In the genomic region with DNA sequence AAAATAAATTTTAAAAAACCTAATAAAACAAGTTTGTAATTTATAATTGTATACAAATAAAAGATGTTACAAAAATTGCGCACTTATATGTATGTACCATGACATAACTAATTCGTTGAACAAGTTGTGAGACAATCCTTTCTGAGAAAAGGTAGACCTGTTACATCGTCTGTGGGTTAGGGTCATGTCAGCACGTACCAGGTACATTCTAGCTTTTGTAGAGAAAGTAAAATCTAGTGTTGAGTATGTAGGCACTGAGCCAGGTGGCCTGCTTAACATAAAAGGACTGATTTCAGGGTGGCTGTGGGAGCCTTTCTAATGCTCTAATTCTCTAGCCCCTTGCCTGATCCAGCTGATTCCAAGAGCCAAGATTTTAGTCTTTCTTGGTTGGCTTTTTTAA, we compare ENCODE assay signal across 9 cellular contexts. TPM values are rescaled to one million over a fixed set of nuclear protein-coding genes. Genes with fewer than 3 reads are reported as not detected.
DNase-seq lines count a peak whose midpoint lies in the region; ATAC-seq, FAIRE-seq and TF ChIP-seq lines count a peak whose summit lies in the region.
"Had no signal": no experiment of that assay in that cellular context is flagged by ENCODE, and none has a peak within 500 bp of the region (broad histone marks: within the 10 kb centered on the region; RNA-seq: fewer than 3 reads in every experiment).

No MANE protein-coding gene starts in this region.

- TF ChIP-seq EP300 in esophagus muscularis mucosa (IDR thresholded peaks at IDR 0.05): no peak

- H3K4me1 ChIP-seq in esophagus muscularis mucosa (peaks cover 6 to 22% (median 19%) of the 10 kb centered on the region in 4 donors), skeletal muscle satellite cell (ENCODE audit: control insufficient read depth, insufficient read depth, low read length) (peaks cover 14% of the 10 kb centered on the region), left lung (peaks cover 4 to 28% of the 10 kb centered on the region in 2 donors)

- intact Hi-C loops in esophagus muscularis mucosa (cut with DNase I) (no loop called here), left lung (cut with DNase I) (no loop called here)

- H3K9ac ChIP-seq in skeletal muscle satellite cell (ENCODE audit: low read depth, low read length): peak overlapping the region; percentile 96

- peaks cover 26 to 38% (median 32%) of the 10 kb centered on the region in 4 donors for H3K36me3 ChIP-seq in esophagus muscularis mucosa
- H3K36me3 ChIP-seq in skeletal muscle satellite cell (ENCODE audit: insufficient read depth, low read length): peaks cover 12% of the 10 kb centered on the region
- peaks cover 0 to 22% of the 10 kb centered on the region in 2 donors for H3K36me3 ChIP-seq in left lung

- TF ChIP-seq POLR2A in esophagus muscularis mucosa (IDR thresholded peaks at IDR 0.05; ENCODE audit: low read depth): no peak

- no peaks in the 10 kb centered on the region for H3K9me3 ChIP-seq in esophagus muscularis mucosa
- H3K9me3 ChIP-seq in skeletal muscle satellite cell (replicated peaks; ENCODE audit: low read length): no peaks in the 10 kb centered on the region
- no peaks in the 10 kb centered on the region for H3K9me3 ChIP-seq in left lung

- H3K27me3 ChIP-seq in esophagus muscularis mucosa (no peaks in the 10 kb centered on the region), skeletal muscle satellite cell (ENCODE audit: control insufficient read depth, insufficient read depth, low read length) (no peaks in the 10 kb centered on the region), left lung (no peaks in the 10 kb centered on the region)

- FAIRE-seq in frontal cortex (lab: Jason Lieb, UNC): no peak
- FAIRE-seq: TTC549 had no signal

- H3K4me3 ChIP-seq in esophagus muscularis mucosa: peak overlapping the region; percentile 72 to 100 (median 96)
- H3K4me3 ChIP-seq in skeletal muscle satellite cell (ENCODE audit: low read length): peak overlapping the region; percentile 89
- H3K4me3 ChIP-seq in left lung: peak overlapping the region in 1 of 2 donors; percentile 92

- WGBS in esophagus muscularis mucosa: 52% methylated on average over 4 of the region's 4 CpGs

- DNase-seq in HCEC 1CT (peak; percentile 12), esophagus muscularis mucosa (ENCODE audit: extremely low spot score) (no peak), left lung (no peak), frontal cortex (ENCODE audit: low spot score in 2 of 2) (no peak), T-helper 9 cell (no peak)
- DNase-seq in stimulated activated CD4-positive, alpha-beta T cell treated with anti-CD3 and anti-CD28 coated beads, Interleukin-2, amount 100 ng/mL, for 24 hours: no peak

- TF ChIP-seq CTCF in esophagus muscularis mucosa (IDR thresholded peaks at IDR 0.05): no peak
- TF ChIP-seq CTCF in left lung (IDR thresholded peaks at IDR 0.05): no peak

- ATAC-seq in SK-N-SH treated with all-trans-retinoic acid at 6 μM for 48 hours: peak; percentile 9; the same call in 2 of the 3 replicates
- no peak for ATAC-seq in left lung

- H3K27ac ChIP-seq in esophagus muscularis mucosa (replicated peaks in 1 of 4) (peak overlapping the region; percentile 89 to 97 (median 92)), left lung (peak overlapping the region in 1 of 2 donors; percentile 95)

- H3K4me2 ChIP-seq in skeletal muscle satellite cell (ENCODE audit: low read length): peak overlapping the region; percentile 91

TF ChIP-seq in SK-N-SH treated with all-trans-retinoic acid at 6 μM for 48 hours, 23 proteins besides CTCF, POLR2A, EP300 and RAD21:
- TF ChIP-seq TCF4 (CRISPR knock-in tag; IDR thresholded peaks at IDR 0.05; ENCODE audit: borderline replicate concordance): no peak
- TF ChIP-seq ZC3H10 (CRISPR knock-in tag; IDR thresholded peaks at IDR 0.05): no peak
- TF ChIP-seq, protein P1, sequence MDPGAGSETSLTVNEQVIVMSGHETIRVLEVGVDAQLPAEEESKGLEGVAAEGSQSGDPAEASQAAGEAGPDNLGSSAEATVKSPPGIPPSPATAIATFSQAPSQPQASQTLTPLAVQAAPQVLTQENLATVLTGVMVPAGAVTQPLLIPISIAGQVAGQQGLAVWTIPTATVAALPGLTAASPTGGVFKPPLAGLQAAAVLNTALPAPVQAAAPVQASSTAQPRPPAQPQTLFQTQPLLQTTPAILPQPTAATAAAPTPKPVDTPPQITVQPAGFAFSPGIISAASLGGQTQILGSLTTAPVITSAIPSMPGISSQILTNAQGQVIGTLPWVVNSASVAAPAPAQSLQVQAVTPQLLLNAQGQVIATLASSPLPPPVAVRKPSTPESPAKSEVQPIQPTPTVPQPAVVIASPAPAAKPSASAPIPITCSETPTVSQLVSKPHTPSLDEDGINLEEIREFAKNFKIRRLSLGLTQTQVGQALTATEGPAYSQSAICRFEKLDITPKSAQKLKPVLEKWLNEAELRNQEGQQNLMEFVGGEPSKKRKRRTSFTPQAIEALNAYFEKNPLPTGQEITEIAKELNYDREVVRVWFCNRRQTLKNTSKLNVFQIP (CRISPR knock-in tag; IDR thresholded peaks at IDR 0.05; ENCODE audit: borderline replicate concordance, low read depth): no peak
- TF ChIP-seq BACH2 (CRISPR knock-in tag; IDR thresholded peaks at IDR 0.05; ENCODE audit: borderline replicate concordance): no peak
- no peak for TF ChIP-seq ZNF565 (CRISPR knock-in tag; conservative IDR thresholded peaks at IDR 0.05; ENCODE audit: low read depth)
- no peak for TF ChIP-seq CSDC2 (CRISPR knock-in tag; IDR thresholded peaks at IDR 0.05)
- TF ChIP-seq, protein P2, sequence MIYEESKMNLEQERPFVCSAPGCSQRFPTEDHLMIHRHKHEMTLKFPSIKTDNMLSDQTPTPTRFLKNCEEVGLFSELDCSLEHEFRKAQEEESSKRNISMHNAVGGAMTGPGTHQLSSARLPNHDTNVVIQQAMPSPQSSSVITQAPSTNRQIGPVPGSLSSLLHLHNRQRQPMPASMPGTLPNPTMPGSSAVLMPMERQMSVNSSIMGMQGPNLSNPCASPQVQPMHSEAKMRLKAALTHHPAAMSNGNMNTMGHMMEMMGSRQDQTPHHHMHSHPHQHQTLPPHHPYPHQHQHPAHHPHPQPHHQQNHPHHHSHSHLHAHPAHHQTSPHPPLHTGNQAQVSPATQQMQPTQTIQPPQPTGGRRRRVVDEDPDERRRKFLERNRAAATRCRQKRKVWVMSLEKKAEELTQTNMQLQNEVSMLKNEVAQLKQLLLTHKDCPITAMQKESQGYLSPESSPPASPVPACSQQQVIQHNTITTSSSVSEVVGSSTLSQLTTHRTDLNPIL (CRISPR knock-in tag; IDR thresholded peaks at IDR 0.05; ENCODE audit: low read depth): no peak
- TF ChIP-seq SNAI2 (CRISPR knock-in tag; IDR thresholded peaks at IDR 0.05): no peak
- TF ChIP-seq ZFP30 (CRISPR knock-in tag; IDR thresholded peaks at IDR 0.05): no peak
- TF ChIP-seq ZFP3 (CRISPR knock-in tag; IDR thresholded peaks at IDR 0.05): no peak
- TF ChIP-seq OSR1 (CRISPR knock-in tag; IDR thresholded peaks at IDR 0.05): no peak
- TF ChIP-seq, protein P3, sequence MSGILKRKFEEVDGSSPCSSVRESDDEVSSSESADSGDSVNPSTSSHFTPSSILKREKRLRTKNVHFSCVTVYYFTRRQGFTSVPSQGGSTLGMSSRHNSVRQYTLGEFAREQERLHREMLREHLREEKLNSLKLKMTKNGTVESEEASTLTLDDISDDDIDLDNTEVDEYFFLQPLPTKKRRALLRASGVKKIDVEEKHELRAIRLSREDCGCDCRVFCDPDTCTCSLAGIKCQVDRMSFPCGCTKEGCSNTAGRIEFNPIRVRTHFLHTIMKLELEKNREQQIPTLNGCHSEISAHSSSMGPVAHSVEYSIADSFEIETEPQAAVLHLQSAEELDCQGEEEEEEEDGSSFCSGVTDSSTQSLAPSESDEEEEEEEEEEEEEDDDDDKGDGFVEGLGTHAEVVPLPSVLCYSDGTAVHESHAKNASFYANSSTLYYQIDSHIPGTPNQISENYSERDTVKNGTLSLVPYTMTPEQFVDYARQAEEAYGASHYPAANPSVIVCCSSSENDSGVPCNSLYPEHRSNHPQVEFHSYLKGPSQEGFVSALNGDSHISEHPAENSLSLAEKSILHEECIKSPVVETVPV (CRISPR knock-in tag; IDR thresholded peaks at IDR 0.05): no peak
- no peak for TF ChIP-seq ZNF70 (CRISPR knock-in tag; IDR thresholded peaks at IDR 0.05)
- TF ChIP-seq ESRRG (CRISPR knock-in tag; IDR thresholded peaks at IDR 0.05): no peak
- TF ChIP-seq TSHZ2 (CRISPR knock-in tag; IDR thresholded peaks at IDR 0.05): no peak

RNA-seq across cellular contexts. Expression of gene RPL7L1, which starts 10.4 kb away (rescaled TPM):
- total RNA-seq in esophagus muscularis mucosa (10 to 100 TPM; 66.8 to 82.2 (median 76.9) TPM), left lung (10 to 100 TPM; 64.6 to 77.8 TPM), frontal cortex (157 TPM)
- total RNA-seq in skeletal muscle satellite cell (2012; rRNA removed): 140 and 163 TPM in 2 replicates

RNA-seq across cellular contexts. Expression of gene PTCRA, which starts 26.0 kb away (rescaled TPM):
- total RNA-seq in esophagus muscularis mucosa: under 1 TPM in 1 of 4 donors, not detected in 3; 0.50 TPM
- not detected in 2 replicates for total RNA-seq in skeletal muscle satellite cell (2012; rRNA removed)
- 1 to 10 TPM; 2.0 to 2.1 TPM for total RNA-seq in left lung
- not detected for total RNA-seq in frontal cortex

RNA-seq across cellular contexts. Expression of gene CNPY3, which starts 39.5 kb away (rescaled TPM):
- total RNA-seq in esophagus muscularis mucosa (10 to 100 TPM; 24.5 to 39.6 (median 34.3) TPM), left lung (10 to 100 TPM; 71.4 to 74.1 TPM), frontal cortex (14.7 TPM)
- 13.1 and 15.0 TPM in 2 replicates for total RNA-seq in skeletal muscle satellite cell (2012; rRNA removed)
